Comparison of ENCODE assay signal across 11 cellular contexts in genomic region chr2:179239194-179239593, GRCh38. TPM values are rescaled to one million over a fixed set of nuclear protein-coding genes. Genes with fewer than 3 reads are reported as not detected.
DNase-seq lines count a peak whose midpoint lies in the region; ATAC-seq and FAIRE-seq lines count a peak whose summit lies in the region.
"Had no signal": no experiment of that assay in that cellular context is flagged by ENCODE, and none has a peak within 500 bp of the region (broad histone marks: within the 10 kb centered on the region; RNA-seq: fewer than 3 reads in every experiment).

No MANE protein-coding gene starts in this region.

- peak; percentile 71 for DNase-seq in activated CD4-positive, alpha-beta T cell treated with anti-CD3 and anti-CD28 coated beads, Interleukin-2, amount 10 ng/mL, durations not matched to agents 24 days and 14 days
- DNase-seq in activated CD4-positive, alpha-beta T cell treated with anti-CD3 and anti-CD28 coated beads, Interleukin-2, amount 50 U/mL, for 48 hours: no peak
- DNase-seq in T-cell (no peak), small intestine (peak; percentile 81), SHP77 (lab: John Stamatoyannopoulos, UW) (no peak), middle frontal gyrus (ENCODE audit: extremely low spot score, low spot score) (no peak)
- DNase-seq in stimulated activated effector memory CD8-positive, alpha-beta T cell treated with anti-CD3 and anti-CD28 coated beads, Interleukin-12 subunit alpha, Interleukin-12 subunit beta, amount 100 ng/mL, for 72 hours (ENCODE audit: low spot score in 2 of 2): no peak
- DNase-seq: BE2C, naive B cell had no signal

- CTCF ChIA-PET in T-cell (lab: Charles Lee): interaction anchor here in 1 of 2 donors (0.6 to 0.7 kb wide), 3 partner anchors 241 to 823 kb away, joined by 3 to 5 read pairs (median 3); no protein-coding TSS in a partner anchor

- H3K4me3 Mint-ChIP-seq in activated CD4-positive, alpha-beta T cell treated with anti-CD3 and anti-CD28 coated beads, Interleukin-2, amount 10 ng/mL, durations not matched to agents 24 days and 14 days: peak overlapping the region; percentile 36
- peak overlapping the region in 1 of 3 donors; percentile 21 for H3K4me3 Mint-ChIP-seq in T-cell
- H3K4me3 Mint-ChIP-seq in stimulated activated effector memory CD8-positive, alpha-beta T cell treated with anti-CD3 and anti-CD28 coated beads, Interleukin-12 subunit alpha, Interleukin-12 subunit beta, amount 100 ng/mL, for 72 hours: no peak overlapping the region
- H3K4me3 Mint-ChIP-seq: dendritic cell treated with granulocyte-macrophage colony-stimulating factor and Interleukin-4, amounts not matched to agents 40 ng/mL and 50 ng/mL, for 4 days had no signal

- H3K27me3 Mint-ChIP-seq in activated CD4-positive, alpha-beta T cell treated with anti-CD3 and anti-CD28 coated beads, Interleukin-2, amount 10 ng/mL, durations not matched to agents 24 days and 14 days: no peaks in the 10 kb centered on the region
- no peaks in the 10 kb centered on the region for H3K27me3 Mint-ChIP-seq in T-cell
- H3K27me3 Mint-ChIP-seq: dendritic cell treated with granulocyte-macrophage colony-stimulating factor and Interleukin-4, amounts not matched to agents 40 ng/mL and 50 ng/mL, for 4 days; naive B cell had no signal

- POLR2A ChIA-PET in T-cell (lab: Charles Lee): no interaction called here

- H3K9me3 Mint-ChIP-seq in activated CD4-positive, alpha-beta T cell treated with anti-CD3 and anti-CD28 coated beads, Interleukin-2, amount 10 ng/mL, durations not matched to agents 24 days and 14 days: peaks cover 3% of the 10 kb centered on the region
- no peaks in the 10 kb centered on the region for H3K9me3 Mint-ChIP-seq in T-cell
- peaks cover 4% of the 10 kb centered on the region for H3K9me3 Mint-ChIP-seq in stimulated activated effector memory CD8-positive, alpha-beta T cell treated with anti-CD3 and anti-CD28 coated beads, Interleukin-12 subunit alpha, Interleukin-12 subunit beta, amount 100 ng/mL, for 72 hours
- H3K9me3 Mint-ChIP-seq: dendritic cell treated with granulocyte-macrophage colony-stimulating factor and Interleukin-4, amounts not matched to agents 40 ng/mL and 50 ng/mL, for 4 days had no signal

- no peak overlapping the region for H3K4me3 ChIP-seq in small intestine (ENCODE audit: low read depth in 1 of 2, low read length in 2 of 2)

- H3K27ac ChIP-seq in small intestine (ENCODE audit: low read depth in 1 of 2, low read length in 1 of 2): no peak overlapping the region

- no peaks in the 10 kb centered on the region for H3K36me3 ChIP-seq in small intestine (ENCODE audit: control insufficient read depth in 2 of 2, insufficient read depth in 2 of 2, low read length in 2 of 2)
- H3K36me3 ChIP-seq: BE2C had no signal

- H3K4me1 Mint-ChIP-seq in activated CD4-positive, alpha-beta T cell treated with anti-CD3 and anti-CD28 coated beads, Interleukin-2, amount 10 ng/mL, durations not matched to agents 24 days and 14 days: peaks cover 34% of the 10 kb centered on the region
- peaks cover 26 to 65% (median 42%) of the 10 kb centered on the region in 3 donors for H3K4me1 Mint-ChIP-seq in T-cell
- no peaks in the 10 kb centered on the region for H3K4me1 Mint-ChIP-seq in stimulated activated effector memory CD8-positive, alpha-beta T cell treated with anti-CD3 and anti-CD28 coated beads, Interleukin-12 subunit alpha, Interleukin-12 subunit beta, amount 100 ng/mL, for 72 hours

- H3K27me3 ChIP-seq in small intestine (ENCODE audit: control insufficient read depth in 2 of 2, insufficient read depth in 2 of 2, low read length in 2 of 2): no peaks in the 10 kb centered on the region
- H3K27me3 ChIP-seq: BE2C had no signal

- no peaks in the 10 kb centered on the region for H3K36me3 Mint-ChIP-seq in activated CD4-positive, alpha-beta T cell treated with anti-CD3 and anti-CD28 coated beads, Interleukin-2, amount 10 ng/mL, durations not matched to agents 24 days and 14 days (ENCODE audit: low read depth)
- no peaks in the 10 kb centered on the region for H3K36me3 Mint-ChIP-seq in T-cell
- H3K36me3 Mint-ChIP-seq in stimulated activated effector memory CD8-positive, alpha-beta T cell treated with anti-CD3 and anti-CD28 coated beads, Interleukin-12 subunit alpha, Interleukin-12 subunit beta, amount 100 ng/mL, for 72 hours: no peaks in the 10 kb centered on the region

- FAIRE-seq in small intestine (lab: Jason Lieb, UNC): peak; percentile 81

- ATAC-seq in HG02870 (IDR thresholded peaks at IDR 0.05; ENCODE audit: unreplicated experiment) (peak; percentile 75), T-cell (replicated peaks in 1 of 4) (peak; percentile 75 to 94 (median 82))
- ATAC-seq in stimulated activated effector memory CD8-positive, alpha-beta T cell treated with anti-CD3 and anti-CD28 coated beads, Interleukin-12 subunit alpha, Interleukin-12 subunit beta, amount 100 ng/mL, for 72 hours: no peak

- no peaks in the 10 kb centered on the region for H3K9me3 ChIP-seq in small intestine (ENCODE audit: control insufficient read depth, low read depth)
- H3K9me3 ChIP-seq: BE2C had no signal

- H3K27ac Mint-ChIP-seq in activated CD4-positive, alpha-beta T cell treated with anti-CD3 and anti-CD28 coated beads, Interleukin-2, amount 10 ng/mL, durations not matched to agents 24 days and 14 days: peak overlapping the region; percentile 47
- H3K27ac Mint-ChIP-seq in T-cell: peak overlapping the region; percentile 39 to 67
- no peak overlapping the region for H3K27ac Mint-ChIP-seq in stimulated activated effector memory CD8-positive, alpha-beta T cell treated with anti-CD3 and anti-CD28 coated beads, Interleukin-12 subunit alpha, Interleukin-12 subunit beta, amount 100 ng/mL, for 72 hours
- H3K27ac Mint-ChIP-seq: dendritic cell treated with granulocyte-macrophage colony-stimulating factor and Interleukin-4, amounts not matched to agents 40 ng/mL and 50 ng/mL, for 4 days had no signal

- intact Hi-C loops in activated CD4-positive, alpha-beta T cell treated with anti-CD3 and anti-CD28 coated beads, Interleukin-2, amount 10 ng/mL, durations not matched to agents 24 days and 14 days (cut with micrococcal nuclease): loop anchor here (1.0 kb wide), 2 partner anchors 11 to 25 kb away; partner anchors contain the start of gene SESTD1

- peaks cover 2 to 5% of the 10 kb centered on the region in 2 donors for H3K4me1 ChIP-seq in small intestine (ENCODE audit: control insufficient read depth in 2 of 2, insufficient read depth in 1 of 2, low read depth in 1 of 2, low read length in 1 of 2)
- H3K4me1 ChIP-seq: BE2C had no signal

RNA-seq across cellular contexts. Expression of gene SESTD1, which starts 25.4 kb away (rescaled TPM):
- 12.3 and 13.4 TPM in 2 replicates for total RNA-seq in activated CD4-positive, alpha-beta T cell treated with anti-CD3 and anti-CD28 coated beads, Interleukin-2, amount 10 ng/mL, durations not matched to agents 24 days and 14 days
- total RNA-seq in T-cell: 10 to 100 TPM in 2 of 5 donors, 1 to 10 TPM in 3; 4.8 to 13.7 (median 5.5) TPM
- polyA plus RNA-seq in small intestine: 10 to 100 TPM; 10.9 to 15.4 (median 13.8) TPM

Comparison
In these comparisons a context has a peak if more than half of its experiments do, and no peak if none do; other contexts are left out.
1. DNase-seq: peak in activated CD4-positive, alpha-beta T cell treated with anti-CD3 and anti-CD28 coated beads, Interleukin-2, amount 10 ng/mL, durations not matched to agents 24 days and 14 days (single experiment) and small intestine (single experiment); none in activated CD4-positive, alpha-beta T cell treated with anti-CD3 and anti-CD28 coated beads, Interleukin-2, amount 50 U/mL, for 48 hours (0 of 2), T-cell (0 of 34), stimulated activated effector memory CD8-positive, alpha-beta T cell treated with anti-CD3 and anti-CD28 coated beads, Interleukin-12 subunit alpha, Interleukin-12 subunit beta, amount 100 ng/mL, for 72 hours (0 of 2), SHP77 (0 of 2) and middle frontal gyrus (single experiment).